ENCODE assay signal across 1 cellular context in the genomic region with DNA sequence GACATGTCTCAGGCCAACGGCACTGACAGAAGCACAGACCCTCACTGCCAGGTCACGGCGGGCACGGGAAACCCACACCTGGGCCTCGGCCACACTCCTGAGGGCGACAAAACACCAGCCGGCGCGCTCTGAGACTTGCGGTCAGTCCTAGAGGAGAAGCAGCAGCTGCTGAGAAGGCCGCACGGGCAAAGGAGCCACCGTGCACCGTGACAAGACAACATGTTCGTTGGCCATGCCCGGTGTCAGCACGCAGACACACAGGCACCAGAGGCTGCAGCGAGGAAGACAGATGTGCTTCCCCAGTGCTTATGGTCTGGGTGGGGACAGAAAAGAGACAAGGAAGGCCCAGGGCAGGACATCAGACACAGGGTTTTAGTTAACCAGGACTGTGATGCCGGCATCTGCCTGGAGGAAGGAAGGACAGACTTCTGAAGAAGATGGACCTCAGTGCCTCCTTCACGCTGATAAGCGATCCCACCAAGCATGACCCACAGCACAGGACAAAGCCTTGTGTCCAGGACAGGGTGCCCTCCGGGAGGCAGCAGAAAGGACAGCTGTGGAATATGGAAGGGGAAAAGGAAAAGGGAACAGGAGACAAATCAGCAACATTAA.
TF ChIP-seq lines count a peak whose summit lies in the region.

No MANE protein-coding gene starts in this region.

TF ChIP-seq in IMR-90, 13 proteins besides CTCF, POLR2A, EP300 and RAD21 (continued from another document):
- TF ChIP-seq RCOR1 (IDR thresholded peaks at IDR 0.05; ENCODE audit: insufficient replicate concordance, low read length) (no peak), SMC3 (IDR thresholded peaks at IDR 0.05; ENCODE audit: low read depth, low read length) (no peak), RFX5 (IDR thresholded peaks at IDR 0.05; ENCODE audit: low read depth, low read length) (no peak), MAFK (IDR thresholded peaks at IDR 0.05; ENCODE audit: low read depth, low read length) (no peak), NFE2L2 (IDR thresholded peaks at IDR 0.05; ENCODE audit: low read depth, low read length) (no peak), CEBPB (IDR thresholded peaks at IDR 0.05; ENCODE audit: low read depth, low read length) (no peak)
